ENCODE assay signal across 13 cellular contexts in genomic region chr21:36839123-36839522, GRCh38.
DNase-seq lines count a peak whose midpoint lies in the region; ATAC-seq, FAIRE-seq and TF ChIP-seq lines count a peak whose summit lies in the region.
"Had no signal": no experiment of that assay in that cellular context is flagged by ENCODE, and none has a peak within 500 bp of the region (broad histone marks: within the 10 kb centered on the region; RNA-seq: fewer than 3 reads in every experiment).

No MANE protein-coding gene starts in this region.

- no peaks in the 10 kb centered on the region for H3K4me1 ChIP-seq in Peyer's patch
- H3K4me1 ChIP-seq: tibial nerve had no signal

- H3K9me3 ChIP-seq in Peyer's patch, result no peaks in the 10 kb centered on the region
- H3K9me3 ChIP-seq: tibial nerve had no signal

- H3K36me3 ChIP-seq in bronchial epithelial cell (ENCODE audit: control insufficient read depth, insufficient read depth, low read length) (no peaks in the 10 kb centered on the region), Peyer's patch (no peaks in the 10 kb centered on the region)

- peak; percentile 91 for FAIRE-seq in bronchial epithelial cell (lab: Jason Lieb, UNC)
- FAIRE-seq: keratinocyte had no signal

- H3K27ac ChIP-seq in Peyer's patch, result no peak overlapping the region
- H3K27ac ChIP-seq: tibial nerve had no signal

- peak; percentile 39 for DNase-seq in AG09309 (ENCODE audit: low read depth)
- DNase-seq in NCI-H2029 treated with DMSO at 0.1 percent for 48 hours (lab: John Stamatoyannopoulos, UW), result peak; percentile 26
- no peak for DNase-seq in bronchial epithelial cell (ENCODE audit: low read depth)
- no peak for DNase-seq in left lobe of liver (ENCODE audit: low spot score)
- no peak for DNase-seq in stimulated activated CD8-positive, alpha-beta memory T cell treated with anti-CD3 and anti-CD28 coated beads, Interleukin-4, amount 100 ng/mL, for 48 hours
- no peak for DNase-seq in Peyer's patch
- DNase-seq in NCI-H2171 (lab: John Stamatoyannopoulos, UW), result no peak
- DNase-seq: activated CD4-positive, alpha-beta T cell treated with anti-CD3 and anti-CD28 coated beads, Interleukin-2, amount 10 ng/mL, durations not matched to agents 24 days and 14 days; DMS 273 treated with DMSO at 0.1 percent for 48 hours; NCI-H446 had no signal

- H3K27me3 ChIP-seq in bronchial epithelial cell (ENCODE audit: control insufficient read depth, insufficient read depth, low read length) (no peaks in the 10 kb centered on the region), Peyer's patch (no peaks in the 10 kb centered on the region)
- H3K27me3 ChIP-seq: tibial nerve had no signal

- TF ChIP-seq CTCF in AG09309 (IDR thresholded peaks at IDR 0.05; ENCODE audit: control insufficient read depth, insufficient read depth, low read depth, low read length, missing control alignments) (no peak), bronchial epithelial cell (IDR thresholded peaks at IDR 0.05; ENCODE audit: insufficient read depth, low read length, severe bottlenecking) (no peak), Peyer's patch (IDR thresholded peaks at IDR 0.05) (no peak)

- no peak overlapping the region for H3K4me3 ChIP-seq in AG09309 (ENCODE audit: control insufficient read depth, low read depth, low read length)
- H3K4me3 ChIP-seq in bronchial epithelial cell (ENCODE audit: low read depth, low read length), result no peak overlapping the region
- no peak overlapping the region for H3K4me3 ChIP-seq in Peyer's patch
- H3K4me3 ChIP-seq: tibial nerve had no signal

- ATAC-seq in left lobe of liver (peak; percentile 72), HG03354 (IDR thresholded peaks at IDR 0.05; ENCODE audit: poor library complexity, severe bottlenecking, unreplicated experiment) (no peak)

- no peak for TF ChIP-seq POLR2A in Peyer's patch (IDR thresholded peaks at IDR 0.05)

Comparison
In these comparisons a context has a peak if more than half of its experiments do, and no peak if none do; other contexts are left out.
1. DNase-seq: peak in AG09309 (single experiment) and NCI-H2029 treated with DMSO at 0.1 percent for 48 hours (single experiment); none in bronchial epithelial cell (single experiment), left lobe of liver (single experiment), stimulated activated CD8-positive, alpha-beta memory T cell treated with anti-CD3 and anti-CD28 coated beads, Interleukin-4, amount 100 ng/mL, for 48 hours (single experiment), Peyer's patch (0 of 3) and NCI-H2171 (single experiment).